1 cellular context compared by ENCODE assay signal in the genomic region with DNA sequence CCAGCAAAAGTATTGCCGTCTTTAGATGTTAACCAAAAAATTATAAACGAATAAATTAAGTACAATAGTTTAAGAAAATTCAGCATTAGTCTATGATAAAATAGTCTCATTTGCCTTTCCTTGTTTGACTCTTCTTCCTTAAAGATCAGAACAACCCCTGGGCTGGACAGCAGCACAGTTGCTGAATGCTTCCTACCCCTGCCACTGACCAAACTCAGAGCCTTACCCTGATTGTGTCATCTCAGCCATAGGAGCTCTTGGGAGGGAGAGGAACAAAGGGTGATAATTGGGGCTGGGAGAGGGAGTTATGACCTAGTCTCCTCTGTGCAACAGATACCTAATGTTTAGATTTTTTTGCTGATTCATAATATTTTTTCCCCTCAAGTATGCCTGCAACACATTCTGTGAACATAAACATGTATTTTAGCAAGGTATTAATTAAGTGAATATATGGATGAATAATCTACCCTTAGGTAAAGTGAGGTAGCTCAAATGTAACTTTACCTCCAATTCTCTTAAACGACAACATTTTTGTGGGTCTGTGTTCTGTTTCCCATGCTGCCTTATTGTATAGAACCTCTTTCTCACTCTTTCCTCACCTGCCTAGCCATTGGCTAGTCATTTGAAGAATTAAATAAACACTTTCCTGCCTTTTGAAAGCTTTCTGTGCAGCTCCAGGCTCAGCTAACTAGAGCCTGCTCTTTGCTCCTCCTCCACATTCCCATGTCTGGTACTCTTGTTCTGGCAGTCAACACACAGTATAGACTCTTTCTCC.
A peak's percentile ranks its signal among the peaks of the same experiment; 100 is the strongest.
TF ChIP-seq lines count a peak whose summit lies in the region.

No MANE protein-coding gene starts in this region.

TF ChIP-seq in liver, 16 proteins besides CTCF, POLR2A, EP300 and RAD21 (continued from another document):
- TF ChIP-seq, protein P1, sequence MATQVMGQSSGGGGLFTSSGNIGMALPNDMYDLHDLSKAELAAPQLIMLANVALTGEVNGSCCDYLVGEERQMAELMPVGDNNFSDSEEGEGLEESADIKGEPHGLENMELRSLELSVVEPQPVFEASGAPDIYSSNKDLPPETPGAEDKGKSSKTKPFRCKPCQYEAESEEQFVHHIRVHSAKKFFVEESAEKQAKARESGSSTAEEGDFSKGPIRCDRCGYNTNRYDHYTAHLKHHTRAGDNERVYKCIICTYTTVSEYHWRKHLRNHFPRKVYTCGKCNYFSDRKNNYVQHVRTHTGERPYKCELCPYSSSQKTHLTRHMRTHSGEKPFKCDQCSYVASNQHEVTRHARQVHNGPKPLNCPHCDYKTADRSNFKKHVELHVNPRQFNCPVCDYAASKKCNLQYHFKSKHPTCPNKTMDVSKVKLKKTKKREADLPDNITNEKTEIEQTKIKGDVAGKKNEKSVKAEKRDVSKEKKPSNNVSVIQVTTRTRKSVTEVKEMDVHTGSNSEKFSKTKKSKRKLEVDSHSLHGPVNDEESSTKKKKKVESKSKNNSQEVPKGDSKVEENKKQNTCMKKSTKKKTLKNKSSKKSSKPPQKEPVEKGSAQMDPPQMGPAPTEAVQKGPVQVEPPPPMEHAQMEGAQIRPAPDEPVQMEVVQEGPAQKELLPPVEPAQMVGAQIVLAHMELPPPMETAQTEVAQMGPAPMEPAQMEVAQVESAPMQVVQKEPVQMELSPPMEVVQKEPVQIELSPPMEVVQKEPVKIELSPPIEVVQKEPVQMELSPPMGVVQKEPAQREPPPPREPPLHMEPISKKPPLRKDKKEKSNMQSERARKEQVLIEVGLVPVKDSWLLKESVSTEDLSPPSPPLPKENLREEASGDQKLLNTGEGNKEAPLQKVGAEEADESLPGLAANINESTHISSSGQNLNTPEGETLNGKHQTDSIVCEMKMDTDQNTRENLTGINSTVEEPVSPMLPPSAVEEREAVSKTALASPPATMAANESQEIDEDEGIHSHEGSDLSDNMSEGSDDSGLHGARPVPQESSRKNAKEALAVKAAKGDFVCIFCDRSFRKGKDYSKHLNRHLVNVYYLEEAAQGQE (IDR thresholded peaks at IDR 0.05), result peak; percentile 51
- TF ChIP-seq TAF1 (conservative IDR thresholded peaks at IDR 0.05) (no peak), HNF4G (IDR thresholded peaks at IDR 0.05) (no peak), RXRA (IDR thresholded peaks at IDR 0.05) (no peak)
